Comparison of ENCODE assay signal across 1 cellular context in the genomic region with DNA sequence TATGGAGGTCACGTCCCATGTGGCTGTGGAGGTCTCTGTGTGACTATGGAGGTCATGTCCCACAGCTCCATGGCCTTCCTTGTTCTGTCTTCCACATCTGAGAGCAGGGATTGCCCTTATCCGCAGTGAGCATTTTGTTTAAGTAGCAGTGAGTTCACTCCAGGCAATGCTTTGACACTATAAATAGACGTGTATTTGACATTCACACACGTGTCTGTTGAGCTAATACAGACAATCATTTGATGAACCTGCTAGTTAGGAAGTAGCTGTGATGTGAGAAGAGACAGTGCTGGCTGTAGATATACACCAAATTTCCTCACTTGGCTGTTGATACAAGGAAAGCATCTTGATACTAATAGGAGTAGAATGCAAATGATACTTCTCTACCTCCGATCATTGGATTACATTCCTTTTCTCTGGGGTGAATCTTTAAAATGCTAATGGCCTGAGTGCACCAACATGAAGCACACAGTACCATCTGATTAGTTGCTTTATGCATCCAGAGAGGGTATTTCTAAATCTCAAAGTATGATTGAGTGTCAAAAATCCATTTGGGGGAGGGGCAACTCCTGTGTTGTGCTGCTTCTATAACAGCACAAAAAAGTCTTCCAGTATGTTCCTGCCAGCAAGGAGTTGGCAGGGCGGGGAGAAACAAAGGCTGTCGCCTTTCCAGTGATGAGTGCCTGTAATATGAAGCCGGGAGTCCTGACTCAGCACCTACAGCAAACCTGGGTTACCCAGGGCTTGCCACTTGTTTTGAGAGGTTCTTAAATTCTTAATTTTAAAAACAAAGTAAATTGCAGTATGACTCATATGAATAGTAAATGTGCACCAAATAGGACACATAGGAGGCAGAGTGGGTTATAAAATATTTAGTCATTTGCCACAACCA.
A peak's percentile ranks its signal among the peaks of the same experiment; 100 is the strongest.
TF ChIP-seq lines count a peak whose summit lies in the region.

No MANE protein-coding gene starts in this region.

TF ChIP-seq in H1, 55 proteins besides CTCF, POLR2A, EP300 and RAD21 (continued from another document):
- TF ChIP-seq, protein P1, sequence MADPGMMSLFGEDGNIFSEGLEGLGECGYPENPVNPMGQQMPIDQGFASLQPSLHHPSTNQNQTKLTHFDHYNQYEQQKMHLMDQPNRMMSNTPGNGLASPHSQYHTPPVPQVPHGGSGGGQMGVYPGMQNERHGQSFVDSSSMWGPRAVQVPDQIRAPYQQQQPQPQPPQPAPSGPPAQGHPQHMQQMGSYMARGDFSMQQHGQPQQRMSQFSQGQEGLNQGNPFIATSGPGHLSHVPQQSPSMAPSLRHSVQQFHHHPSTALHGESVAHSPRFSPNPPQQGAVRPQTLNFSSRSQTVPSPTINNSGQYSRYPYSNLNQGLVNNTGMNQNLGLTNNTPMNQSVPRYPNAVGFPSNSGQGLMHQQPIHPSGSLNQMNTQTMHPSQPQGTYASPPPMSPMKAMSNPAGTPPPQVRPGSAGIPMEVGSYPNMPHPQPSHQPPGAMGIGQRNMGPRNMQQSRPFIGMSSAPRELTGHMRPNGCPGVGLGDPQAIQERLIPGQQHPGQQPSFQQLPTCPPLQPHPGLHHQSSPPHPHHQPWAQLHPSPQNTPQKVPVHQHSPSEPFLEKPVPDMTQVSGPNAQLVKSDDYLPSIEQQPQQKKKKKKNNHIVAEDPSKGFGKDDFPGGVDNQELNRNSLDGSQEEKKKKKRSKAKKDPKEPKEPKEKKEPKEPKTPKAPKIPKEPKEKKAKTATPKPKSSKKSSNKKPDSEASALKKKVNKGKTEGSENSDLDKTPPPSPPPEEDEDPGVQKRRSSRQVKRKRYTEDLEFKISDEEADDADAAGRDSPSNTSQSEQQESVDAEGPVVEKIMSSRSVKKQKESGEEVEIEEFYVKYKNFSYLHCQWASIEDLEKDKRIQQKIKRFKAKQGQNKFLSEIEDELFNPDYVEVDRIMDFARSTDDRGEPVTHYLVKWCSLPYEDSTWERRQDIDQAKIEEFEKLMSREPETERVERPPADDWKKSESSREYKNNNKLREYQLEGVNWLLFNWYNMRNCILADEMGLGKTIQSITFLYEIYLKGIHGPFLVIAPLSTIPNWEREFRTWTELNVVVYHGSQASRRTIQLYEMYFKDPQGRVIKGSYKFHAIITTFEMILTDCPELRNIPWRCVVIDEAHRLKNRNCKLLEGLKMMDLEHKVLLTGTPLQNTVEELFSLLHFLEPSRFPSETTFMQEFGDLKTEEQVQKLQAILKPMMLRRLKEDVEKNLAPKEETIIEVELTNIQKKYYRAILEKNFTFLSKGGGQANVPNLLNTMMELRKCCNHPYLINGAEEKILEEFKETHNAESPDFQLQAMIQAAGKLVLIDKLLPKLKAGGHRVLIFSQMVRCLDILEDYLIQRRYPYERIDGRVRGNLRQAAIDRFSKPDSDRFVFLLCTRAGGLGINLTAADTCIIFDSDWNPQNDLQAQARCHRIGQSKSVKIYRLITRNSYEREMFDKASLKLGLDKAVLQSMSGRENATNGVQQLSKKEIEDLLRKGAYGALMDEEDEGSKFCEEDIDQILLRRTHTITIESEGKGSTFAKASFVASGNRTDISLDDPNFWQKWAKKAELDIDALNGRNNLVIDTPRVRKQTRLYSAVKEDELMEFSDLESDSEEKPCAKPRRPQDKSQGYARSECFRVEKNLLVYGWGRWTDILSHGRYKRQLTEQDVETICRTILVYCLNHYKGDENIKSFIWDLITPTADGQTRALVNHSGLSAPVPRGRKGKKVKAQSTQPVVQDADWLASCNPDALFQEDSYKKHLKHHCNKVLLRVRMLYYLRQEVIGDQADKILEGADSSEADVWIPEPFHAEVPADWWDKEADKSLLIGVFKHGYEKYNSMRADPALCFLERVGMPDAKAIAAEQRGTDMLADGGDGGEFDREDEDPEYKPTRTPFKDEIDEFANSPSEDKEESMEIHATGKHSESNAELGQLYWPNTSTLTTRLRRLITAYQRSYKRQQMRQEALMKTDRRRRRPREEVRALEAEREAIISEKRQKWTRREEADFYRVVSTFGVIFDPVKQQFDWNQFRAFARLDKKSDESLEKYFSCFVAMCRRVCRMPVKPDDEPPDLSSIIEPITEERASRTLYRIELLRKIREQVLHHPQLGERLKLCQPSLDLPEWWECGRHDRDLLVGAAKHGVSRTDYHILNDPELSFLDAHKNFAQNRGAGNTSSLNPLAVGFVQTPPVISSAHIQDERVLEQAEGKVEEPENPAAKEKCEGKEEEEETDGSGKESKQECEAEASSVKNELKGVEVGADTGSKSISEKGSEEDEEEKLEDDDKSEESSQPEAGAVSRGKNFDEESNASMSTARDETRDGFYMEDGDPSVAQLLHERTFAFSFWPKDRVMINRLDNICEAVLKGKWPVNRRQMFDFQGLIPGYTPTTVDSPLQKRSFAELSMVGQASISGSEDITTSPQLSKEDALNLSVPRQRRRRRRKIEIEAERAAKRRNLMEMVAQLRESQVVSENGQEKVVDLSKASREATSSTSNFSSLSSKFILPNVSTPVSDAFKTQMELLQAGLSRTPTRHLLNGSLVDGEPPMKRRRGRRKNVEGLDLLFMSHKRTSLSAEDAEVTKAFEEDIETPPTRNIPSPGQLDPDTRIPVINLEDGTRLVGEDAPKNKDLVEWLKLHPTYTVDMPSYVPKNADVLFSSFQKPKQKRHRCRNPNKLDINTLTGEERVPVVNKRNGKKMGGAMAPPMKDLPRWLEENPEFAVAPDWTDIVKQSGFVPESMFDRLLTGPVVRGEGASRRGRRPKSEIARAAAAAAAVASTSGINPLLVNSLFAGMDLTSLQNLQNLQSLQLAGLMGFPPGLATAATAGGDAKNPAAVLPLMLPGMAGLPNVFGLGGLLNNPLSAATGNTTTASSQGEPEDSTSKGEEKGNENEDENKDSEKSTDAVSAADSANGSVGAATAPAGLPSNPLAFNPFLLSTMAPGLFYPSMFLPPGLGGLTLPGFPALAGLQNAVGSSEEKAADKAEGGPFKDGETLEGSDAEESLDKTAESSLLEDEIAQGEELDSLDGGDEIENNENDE (IDR thresholded peaks at IDR 0.05; ENCODE audit: insufficient replicate concordance, low read length) = peak; percentile 23
- TF ChIP-seq SIN3A (conservative IDR thresholded peaks at IDR 0.05 in 1 of 2, IDR thresholded peaks at IDR 0.05 in 1 of 2; ENCODE audit: low read depth in 1 of 2, low read length in 2 of 2) (0 out of 4 replicates have a peak, but pooled peaks of 1 of the 2 experiments have one; percentile 24), CTBP2 (IDR thresholded peaks at IDR 0.05; ENCODE audit: borderline replicate concordance, insufficient read depth, insufficient read length, low read length) (no peak), CBX8 (IDR thresholded peaks at IDR 0.05; ENCODE audit: borderline replicate concordance, low read depth, low read length) (no peak), CREB1 (IDR thresholded peaks at IDR 0.05) (peak; percentile 86), SIRT6 (IDR thresholded peaks at IDR 0.05; ENCODE audit: low read length) (no peak), TAF1 (IDR thresholded peaks at IDR 0.05; ENCODE audit: low read depth, low read length) (0 out of 2 replicates have a peak, but pooled peaks have one; percentile 41), JUN (IDR thresholded peaks at IDR 0.05; ENCODE audit: low read depth, low read length) (no peak), GTF2F1 (IDR thresholded peaks at IDR 0.05; ENCODE audit: borderline replicate concordance, low read depth, low read length) (no peak), BACH1 (IDR thresholded peaks at IDR 0.05; ENCODE audit: low read length) (peak; percentile 98), TBP (IDR thresholded peaks at IDR 0.05; ENCODE audit: low read depth, low read length) (0 out of 2 replicates have a peak, but pooled peaks have one; percentile 17), MAFK (IDR thresholded peaks at IDR 0.05; ENCODE audit: low read depth, low read length) (peak; percentile 96), SRF (IDR thresholded peaks at IDR 0.05; ENCODE audit: low read depth, low read length) (no peak), SP1 (IDR thresholded peaks at IDR 0.05; ENCODE audit: low read depth, low read length) (no peak), RFX5 (IDR thresholded peaks at IDR 0.05; ENCODE audit: borderline replicate concordance, low read depth, low read length) (no peak), FOSL1 (IDR thresholded peaks at IDR 0.05; ENCODE audit: insufficient read depth, low read depth, low read length) (no peak), KDM4A (IDR thresholded peaks at IDR 0.05; ENCODE audit: low read depth, low read length, severe bottlenecking) (no peak)
